In genomic region chr13:81383441-81383840, GRCh38 we compare ENCODE assay signal across 31 cellular contexts.
"Had no signal": no experiment of that assay in that cellular context is flagged by ENCODE, and none has a peak within 500 bp of the region (broad histone marks: within the 10 kb centered on the region; RNA-seq: fewer than 3 reads in every experiment).

No MANE protein-coding gene starts in this region.

- H3K27ac Mint-ChIP-seq: activated CD4-positive, alpha-beta T cell treated with anti-CD3 and anti-CD28 coated beads for 36 hours; activated CD4-positive, alpha-beta T cell treated with anti-CD3 and anti-CD28 coated beads, Interleukin-2, amount 10 ng/mL, durations not matched to agents 7 days and 5 days; activated CD8-positive, alpha-beta T cell treated with anti-CD3 and anti-CD28 coated beads, Interleukin-2, amount 10 ng/mL, durations not matched to agents 7 days and 5 days; activated naive CD4-positive, alpha-beta T cell treated with anti-CD3 and anti-CD28 coated beads for 36 hours; activated naive CD4-positive, alpha-beta T cell treated with anti-CD3 and anti-CD28 coated beads, Interleukin-2, amount 50 U/mL, for 72 hours; activated T-cell treated with anti-CD3 and anti-CD28 coated beads, Interleukin-2, amount 50 U/mL, for 24 hours; activated T-helper 2 cell treated with anti-CD3 and anti-CD28 coated beads, Interferon-gamma antibody, Interleukin-2, Interleukin-4, amounts not matched to agents 10 μg/mL and 5 μg/mL and 100 μg/mL, durations not matched to agents 14 hours and 24 hours and 36 hours had no signal

- H3K27me3 Mint-ChIP-seq: activated CD4-positive, alpha-beta T cell treated with anti-CD3 and anti-CD28 coated beads for 36 hours; activated CD4-positive, alpha-beta T cell treated with anti-CD3 and anti-CD28 coated beads, Interleukin-2, amount 10 ng/mL, durations not matched to agents 7 days and 5 days; activated T-cell treated with anti-CD3 and anti-CD28 coated beads, Interleukin-2, amount 50 U/mL, for 24 hours had no signal

- H3K27me3 ChIP-seq: adrenal gland, body of pancreas, breast epithelium, MG63 had no signal

- FAIRE-seq: astrocyte, RCC 7860 had no signal

- DNase-seq: activated CD4-positive, alpha-beta T cell treated with anti-CD3 and anti-CD28 coated beads for 36 hours; activated CD4-positive, alpha-beta T cell treated with anti-CD3 and anti-CD28 coated beads, Interleukin-2, amount 10 ng/mL, durations not matched to agents 7 days and 5 days; activated CD4-positive, alpha-beta T cell treated with anti-CD3 and anti-CD28 coated beads, Interleukin-2, amount 50 U/mL, for 48 hours; activated CD8-positive, alpha-beta T cell treated with anti-CD3 and anti-CD28 coated beads, Interleukin-2, amount 10 ng/mL, durations not matched to agents 7 days and 5 days; activated gamma-delta T cell treated with Interleukin-2 at 50 U/mL for 16 hours; activated naive CD4-positive, alpha-beta T cell treated with anti-CD3 and anti-CD28 coated beads for 36 hours; activated T-cell treated with anti-CD3 and anti-CD28 coated beads, Interleukin-2, amount 50 U/mL, for 24 hours; adrenal gland; body of pancreas; Karpas-422; KBM-7; MG63; NCI-H1048; NCI-H1105 treated with DMSO at 0.1 percent for 48 hours; NCI-H1436; NCI-H1694; NCI-H1930; NCI-H2081 treated with DMSO at 0.1 percent for 48 hours; NCI-H345; NCI-H524 treated with DMSO at 0.1 percent for 48 hours; NCI-H748 treated with DMSO at 0.1 percent for 48 hours; PC-9; SIG-M5; T1000 had no signal

- H3K4me1 ChIP-seq: adrenal gland, body of pancreas, breast epithelium had no signal

- H3K4me1 Mint-ChIP-seq: activated CD4-positive, alpha-beta T cell treated with anti-CD3 and anti-CD28 coated beads for 36 hours; activated CD4-positive, alpha-beta T cell treated with anti-CD3 and anti-CD28 coated beads, Interleukin-2, amount 10 ng/mL, durations not matched to agents 7 days and 5 days had no signal

- H3K36me3 ChIP-seq: adrenal gland, breast epithelium, MG63 had no signal

- H2AFZ ChIP-seq: PC-9 had no signal

- H3K9me3 ChIP-seq: adrenal gland, body of pancreas, breast epithelium, MG63 had no signal

- ATAC-seq: activated CD4-positive, alpha-beta T cell treated with anti-CD3 and anti-CD28 coated beads for 36 hours; activated CD8-positive, alpha-beta T cell treated with anti-CD3 and anti-CD28 coated beads, Interleukin-2, amount 10 ng/mL, durations not matched to agents 7 days and 5 days; activated naive CD4-positive, alpha-beta T cell treated with anti-CD3 and anti-CD28 coated beads, Interleukin-2, amount 50 U/mL, for 72 hours; body of pancreas; Right ventricle myocardium inferior had no signal

- H3K4me3 Mint-ChIP-seq: activated CD4-positive, alpha-beta T cell treated with anti-CD3 and anti-CD28 coated beads for 36 hours; activated CD4-positive, alpha-beta T cell treated with anti-CD3 and anti-CD28 coated beads, Interleukin-2, amount 10 ng/mL, durations not matched to agents 7 days and 5 days; activated CD8-positive, alpha-beta T cell treated with anti-CD3 and anti-CD28 coated beads, Interleukin-2, amount 10 ng/mL, durations not matched to agents 7 days and 5 days; activated naive CD4-positive, alpha-beta T cell treated with anti-CD3 and anti-CD28 coated beads for 36 hours; activated T-cell treated with anti-CD3 and anti-CD28 coated beads, Interleukin-2, amount 50 U/mL, for 24 hours had no signal

- H3K4me3 ChIP-seq: adrenal gland, body of pancreas, breast epithelium, MG63, PC-9 had no signal

- H3K36me3 Mint-ChIP-seq: activated naive CD4-positive, alpha-beta T cell treated with anti-CD3 and anti-CD28 coated beads, Interleukin-2, amount 50 U/mL, for 72 hours had no signal

- H3K4me2 ChIP-seq: PC-9 had no signal

- H3K27ac ChIP-seq: adrenal gland, body of pancreas, breast epithelium, PC-9, RWPE1 had no signal
